In the genomic region with DNA sequence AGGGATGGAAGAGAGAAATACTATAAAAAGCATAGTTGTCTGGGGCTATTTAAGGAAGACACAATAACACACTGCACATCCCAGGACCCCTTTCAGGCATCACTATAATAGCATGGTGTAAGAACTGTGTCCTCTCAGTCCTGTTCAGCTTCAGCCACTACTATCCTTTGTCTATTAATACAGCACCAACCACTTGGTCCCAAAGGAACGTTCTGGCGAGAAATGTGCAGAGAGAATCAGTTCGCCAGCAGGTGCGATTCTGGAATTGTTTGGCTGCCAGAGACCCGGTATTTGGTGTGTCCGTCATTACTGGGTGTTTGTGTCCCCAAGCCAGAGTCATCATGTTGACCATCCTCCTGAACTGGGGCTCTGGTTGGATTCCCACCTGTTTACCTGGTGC, we compare ENCODE assay signal across 23 cellular contexts.
"Had no signal": no experiment of that assay in that cellular context is flagged by ENCODE, and none has a peak within 500 bp of the region (broad histone marks: within the 10 kb centered on the region; RNA-seq: fewer than 3 reads in every experiment).

No MANE protein-coding gene starts in this region.

- H3K4me1 ChIP-seq: body of pancreas had no signal

- H3K27ac Mint-ChIP-seq: activated CD4-positive, alpha-beta T cell treated with anti-CD3 and anti-CD28 coated beads, Interleukin-2, amount 10 ng/mL, durations not matched to agents 24 days and 14 days; activated CD8-positive, alpha-beta memory T cell treated with anti-CD3 and anti-CD28 coated beads, Interleukin-2, amount 10 ng/mL, durations not matched to agents 7 days and 5 days; activated naive CD4-positive, alpha-beta T cell treated with anti-CD3 and anti-CD28 coated beads, Interleukin-2, amount 50 U/mL, for 24 hours; activated T-cell treated with anti-CD3 and anti-CD28 coated beads, Interleukin-2, amount 50 U/mL, for 24 hours; activated T-helper 1 cell treated with anti-CD3 and anti-CD28 coated beads, Interleukin-12 subunit alpha, Interleukin-12 subunit beta, Interleukin-2, Interleukin-4 antibody, amounts not matched to agents 30 ng/mL and 10 ng/mL and 1 ng/mL, durations not matched to agents 14 hours and 24 hours and 36 hours had no signal

- H3K4me1 Mint-ChIP-seq: activated CD8-positive, alpha-beta memory T cell treated with anti-CD3 and anti-CD28 coated beads, Interleukin-2, amount 10 ng/mL, durations not matched to agents 7 days and 5 days; activated naive CD4-positive, alpha-beta T cell treated with anti-CD3 and anti-CD28 coated beads, Interleukin-2, amount 50 U/mL, for 24 hours had no signal

- H3K9me3 ChIP-seq: body of pancreas had no signal

- H3K9me3 Mint-ChIP-seq: activated CD4-positive, alpha-beta T cell treated with anti-CD3 and anti-CD28 coated beads, Interleukin-2, amount 10 ng/mL, durations not matched to agents 24 days and 14 days; activated naive CD4-positive, alpha-beta T cell treated with anti-CD3 and anti-CD28 coated beads, Interleukin-2, amount 50 U/mL, for 24 hours; activated T-cell treated with anti-CD3 and anti-CD28 coated beads, Interleukin-2, amount 50 U/mL, for 24 hours; activated T-helper 1 cell treated with anti-CD3 and anti-CD28 coated beads, Interleukin-12 subunit alpha, Interleukin-12 subunit beta, Interleukin-2, Interleukin-4 antibody, amounts not matched to agents 30 ng/mL and 10 ng/mL and 1 ng/mL, durations not matched to agents 14 hours and 24 hours and 36 hours had no signal

- ATAC-seq: activated CD8-positive, alpha-beta memory T cell treated with anti-CD3 and anti-CD28 coated beads, Interleukin-2, amount 10 ng/mL, durations not matched to agents 7 days and 5 days; body of pancreas; K562 had no signal

- H3K27me3 ChIP-seq: body of pancreas had no signal

- H3K27me3 Mint-ChIP-seq: activated CD4-positive, alpha-beta T cell treated with anti-CD3 and anti-CD28 coated beads, Interleukin-2, amount 10 ng/mL, durations not matched to agents 24 days and 14 days; activated CD8-positive, alpha-beta memory T cell treated with anti-CD3 and anti-CD28 coated beads, Interleukin-2, amount 10 ng/mL, durations not matched to agents 7 days and 5 days; activated naive CD4-positive, alpha-beta T cell treated with anti-CD3 and anti-CD28 coated beads, Interleukin-2, amount 50 U/mL, for 24 hours; activated T-cell treated with anti-CD3 and anti-CD28 coated beads, Interleukin-2, amount 50 U/mL, for 24 hours had no signal

- H3K36me3 ChIP-seq: WERI-Rb-1 had no signal

- H3K27ac ChIP-seq: body of pancreas, WERI-Rb-1 had no signal

- H3K4me3 Mint-ChIP-seq: activated CD4-positive, alpha-beta T cell treated with anti-CD3 and anti-CD28 coated beads, Interleukin-2, amount 10 ng/mL, durations not matched to agents 24 days and 14 days; activated CD8-positive, alpha-beta memory T cell treated with anti-CD3 and anti-CD28 coated beads, Interleukin-2, amount 10 ng/mL, durations not matched to agents 7 days and 5 days; activated naive CD4-positive, alpha-beta T cell treated with anti-CD3 and anti-CD28 coated beads, Interleukin-2, amount 50 U/mL, for 24 hours; activated T-cell treated with anti-CD3 and anti-CD28 coated beads, Interleukin-2, amount 50 U/mL, for 24 hours; activated T-helper 1 cell treated with anti-CD3 and anti-CD28 coated beads, Interleukin-12 subunit alpha, Interleukin-12 subunit beta, Interleukin-2, Interleukin-4 antibody, amounts not matched to agents 30 ng/mL and 10 ng/mL and 1 ng/mL, durations not matched to agents 14 hours and 24 hours and 36 hours had no signal

- H3K4me3 ChIP-seq: body of pancreas, K562 had no signal

- DNase-seq: activated CD4-positive, alpha-beta T cell treated with anti-CD3 and anti-CD28 coated beads for 1 hour; activated CD4-positive, alpha-beta T cell treated with anti-CD3 and anti-CD28 coated beads, Interleukin-2, amount 10 ng/mL, durations not matched to agents 24 days and 14 days; activated CD4-positive, alpha-beta T cell treated with anti-CD3 and anti-CD28 coated beads, Interleukin-2, amount 50 U/mL, for 48 hours; activated CD8-positive, alpha-beta memory T cell treated with anti-CD3 and anti-CD28 coated beads, Interleukin-2, amount 10 ng/mL, durations not matched to agents 7 days and 5 days; activated effector memory CD4-positive, alpha-beta T cell treated with Interleukin-2 at 50 U/mL for 16 hours; activated naive CD4-positive, alpha-beta T cell; activated T-cell treated with anti-CD3 and anti-CD28 coated beads, Interleukin-2, amount 50 U/mL, for 24 hours; aorta; body of pancreas; Karpas-422; NCI-H1048; NCI-H146; NCI-H187 treated with DMSO at 0.1 percent for 48 hours; NCI-H2171; NCI-H226; NCI-H510A; NCI-H526 treated with DMSO at 0.1 percent for 48 hours; SIG-M5; T-helper 1 cell; WERI-Rb-1 had no signal
